In genomic region chrX:153609917-153610833, GRCh38 we compare ENCODE assay signal across 8 cellular contexts. TPM values are rescaled to one million over a fixed set of nuclear protein-coding genes. Genes with fewer than 3 reads are reported as not detected.
A peak's percentile ranks its signal among the peaks of the same experiment; 100 is the strongest.
DNase-seq lines count a peak whose midpoint lies in the region; ATAC-seq, FAIRE-seq and TF ChIP-seq lines count a peak whose summit lies in the region.

No MANE protein-coding gene starts in this region.

- H3K36me3 ChIP-seq in HUES6 (ENCODE audit: control insufficient read depth, insufficient read depth, low read length): no peaks in the 10 kb centered on the region
- H3K36me3 ChIP-seq in RWPE2 (ENCODE audit: low read depth): no peaks in the 10 kb centered on the region
- no peaks in the 10 kb centered on the region for H3K36me3 ChIP-seq in gastroesophageal sphincter
- no peaks in the 10 kb centered on the region for H3K36me3 ChIP-seq in suprapubic skin

- DNase-seq in GM12891 (ENCODE audit: insufficient read length, low spot score): peak; percentile 63
- DNase-seq in RWPE2 (ENCODE audit: low spot score): no peak
- peak; percentile 80 for DNase-seq in activated naive CD4-positive, alpha-beta T cell treated with Interleukin-2 at 50 U/mL for 16 hours
- peak; percentile 56 for DNase-seq in omental fat pad (ENCODE audit: low spot score)
- DNase-seq in suprapubic skin (ENCODE audit: low spot score in 2 of 2): peak; percentile 80

- no peak overlapping the region for H3K27ac ChIP-seq in HUES6 (ENCODE audit: low read depth, low read length)
- H3K27ac ChIP-seq in RWPE2 (ENCODE audit: poor library complexity, severe bottlenecking): no peak overlapping the region
- H3K27ac ChIP-seq in gastroesophageal sphincter: peak overlapping the region in 1 of 4 donors; percentile 46
- H3K27ac ChIP-seq in suprapubic skin: no peak overlapping the region

- H3K4me1 ChIP-seq in HUES6 (ENCODE audit: control insufficient read depth, insufficient read depth, low read length) (no peaks in the 10 kb centered on the region), RWPE2 (ENCODE audit: insufficient read depth, poor library complexity, severe bottlenecking) (no peaks in the 10 kb centered on the region), gastroesophageal sphincter (peaks cover 0 to 13% (median 0%) of the 10 kb centered on the region in 3 donors), suprapubic skin (peaks cover 11% of the 10 kb centered on the region)

- FAIRE-seq in GM12891 (lab: Jason Lieb, UNC): peak; percentile 88

- 62% methylated on average over 6 of the region's 63 CpGs; no CpG with 5 or more reads in 1 of the 2 donors for WGBS in gastroesophageal sphincter (ENCODE audit: low coverage in 1 of 2), 2 donors
- 37% methylated on average over 29 of the region's 63 CpGs for WGBS in suprapubic skin

- TF ChIP-seq EP300 in gastroesophageal sphincter (IDR thresholded peaks at IDR 0.05): no peak
- no peak for TF ChIP-seq EP300 in suprapubic skin (IDR thresholded peaks at IDR 0.05)

- peak overlapping the region; percentile 45 for H3K4me3 ChIP-seq in HUES6 (ENCODE audit: low read depth, low read length)
- peak overlapping the region; percentile 16 for H3K4me3 ChIP-seq in RWPE2 (ENCODE audit: severe bottlenecking)
- H3K4me3 ChIP-seq in gastroesophageal sphincter: peak overlapping the region; percentile 31 to 49
- peak overlapping the region; percentile 47 for H3K4me3 ChIP-seq in suprapubic skin

- no peak for TF ChIP-seq POLR2A in GM12891 (IDR thresholded peaks at IDR 0.05; ENCODE audit: low read depth, low read length)
- TF ChIP-seq POLR2A in gastroesophageal sphincter (IDR thresholded peaks at IDR 0.05): no peak
- no peak for TF ChIP-seq POLR2A in suprapubic skin (IDR thresholded peaks at IDR 0.05)

- TF ChIP-seq CTCF in RWPE2 (IDR thresholded peaks at IDR 0.05; ENCODE audit: poor library complexity, severe bottlenecking) (peak; percentile 71), gastroesophageal sphincter (IDR thresholded peaks at IDR 0.05) (peak; percentile 48 to 84 (median 70)), omental fat pad (IDR thresholded peaks at IDR 0.05) (peak in 1 of 3 donors; percentile 29), suprapubic skin (IDR thresholded peaks at IDR 0.05) (peak; percentile 47 to 72)

- no peak overlapping the region for H3K9ac ChIP-seq in HUES6 (ENCODE audit: low read length)

- H3K27me3 ChIP-seq in HUES6 (ENCODE audit: control insufficient read depth, insufficient read depth, low read length) (peaks cover 82% of the 10 kb centered on the region), RWPE2 (ENCODE audit: insufficient read depth, poor library complexity, severe bottlenecking) (no peaks in the 10 kb centered on the region), gastroesophageal sphincter (peaks cover 6% of the 10 kb centered on the region), suprapubic skin (no peaks in the 10 kb centered on the region)

- ATAC-seq in RWPE2 (ENCODE audit: low read depth) (peak; percentile 92), gastroesophageal sphincter (peak; percentile 88), omental fat pad (ENCODE audit: low FRiP score) (peak; percentile 83), HG03520 (IDR thresholded peaks at IDR 0.05; ENCODE audit: unreplicated experiment) (no peak)

- H3K9me3 ChIP-seq in HUES6 (ENCODE audit: control insufficient read depth, insufficient read depth, low read depth, low read length): peaks cover 15% of the 10 kb centered on the region; the same call in 1 of the 2 replicates
- H3K9me3 ChIP-seq in RWPE2 (ENCODE audit: severe bottlenecking): no peaks in the 10 kb centered on the region
- no peaks in the 10 kb centered on the region for H3K9me3 ChIP-seq in gastroesophageal sphincter
- H3K9me3 ChIP-seq in suprapubic skin: no peaks in the 10 kb centered on the region

TF ChIP-seq in GM12891, 5 proteins besides CTCF, POLR2A, EP300 and RAD21:
- TF ChIP-seq PAX5 (IDR thresholded peaks at IDR 0.05; ENCODE audit: insufficient read depth, low read length, severe bottlenecking) (no peak), POU2F2 (IDR thresholded peaks at IDR 0.05; ENCODE audit: low read depth, low read length) (no peak), TAF1 (IDR thresholded peaks at IDR 0.05; ENCODE audit: low read depth, low read length) (no peak), SPI1 (IDR thresholded peaks at IDR 0.05; ENCODE audit: low read depth, low read length) (no peak), POLR2AphosphoS5 (IDR thresholded peaks at IDR 0.05; ENCODE audit: low read depth, low read length) (no peak)

RNA-seq across cellular contexts. Expression of gene CCNQ, which starts 11.2 kb away (rescaled TPM):
- 12.6 TPM for polyA plus RNA-seq in GM12891 (2012; ENCODE audit: low read depth, missing spikeins)
- total RNA-seq in gastroesophageal sphincter: 10 to 100 TPM; 30.7 to 57.7 (median 51.4) TPM
- 10 to 100 TPM; 26.0 to 42.6 (median 31.0) TPM for total RNA-seq in omental fat pad
- 10 to 100 TPM; 16.4 to 33.2 (median 29.3) TPM for total RNA-seq in suprapubic skin

RNA-seq across cellular contexts. Expression of gene DUSP9, which starts 36.8 kb away (rescaled TPM):
- polyA plus RNA-seq in GM12891 (2012; ENCODE audit: low read depth, missing spikeins): not detected
- total RNA-seq in gastroesophageal sphincter (not detected), omental fat pad (1 to 10 TPM in 1 of 4 donors, under 1 TPM in 1, not detected in 2; 0.48 to 2.3 TPM), suprapubic skin (under 1 TPM in 2 of 4 donors, not detected in 2; 0.19 to 0.48 TPM)
